1 cellular context compared by ENCODE assay signal in genomic region chr9:5186416-5187169, GRCh38.
A peak's percentile ranks its signal among the peaks of the same experiment; 100 is the strongest.
TF ChIP-seq lines count a peak whose summit lies in the region.

No MANE protein-coding gene starts in this region.

TF ChIP-seq in HEK293, 187 proteins besides CTCF, POLR2A, EP300 and RAD21 (continued from another document):
- peak; percentile 39; the same call in 1 of the 2 replicates for TF ChIP-seq PRDM1 (tag by site-specific recombination; IDR thresholded peaks at IDR 0.05)
- peak; percentile 94 for TF ChIP-seq SCRT1 (tag by site-specific recombination; IDR thresholded peaks at IDR 0.05; ENCODE audit: borderline replicate concordance)
- TF ChIP-seq ZNF558 (tag by site-specific recombination; IDR thresholded peaks at IDR 0.05), result no peak
- TF ChIP-seq TCF7L2 (IDR thresholded peaks at IDR 0.05; ENCODE audit: borderline replicate concordance, low read depth, low read length), result no peak
